ENCODE assay signal across 17 cellular contexts in genomic region chr11:72724021-72724561, GRCh38. TPM values are rescaled to one million over a fixed set of nuclear protein-coding genes. Genes with fewer than 3 reads are reported as not detected.
DNase-seq lines count a peak whose midpoint lies in the region; ATAC-seq and TF ChIP-seq lines count a peak whose summit lies in the region.
"Had no signal": no experiment of that assay in that cellular context is flagged by ENCODE, and none has a peak within 500 bp of the region (broad histone marks: within the 10 kb centered on the region; RNA-seq: fewer than 3 reads in every experiment).

No MANE protein-coding gene starts in this region.

- peak overlapping the region; percentile 77 for H3K27ac Mint-ChIP-seq in CD8-positive, alpha-beta T cell
- H3K27ac Mint-ChIP-seq in activated T-helper 1 cell treated with anti-CD3 and anti-CD28 coated beads, Interleukin-12 subunit alpha, Interleukin-12 subunit beta, Interleukin-2, Interleukin-4 antibody, amounts not matched to agents 30 ng/mL and 10 ng/mL and 1 ng/mL, durations not matched to agents 14 hours and 24 hours and 36 hours = peak overlapping the region; percentile 71

- peak overlapping the region; percentile 32 for H3K4me3 Mint-ChIP-seq in CD8-positive, alpha-beta T cell
- peak overlapping the region; percentile 29 for H3K4me3 Mint-ChIP-seq in activated T-helper 1 cell treated with anti-CD3 and anti-CD28 coated beads, Interleukin-12 subunit alpha, Interleukin-12 subunit beta, Interleukin-2, Interleukin-4 antibody, amounts not matched to agents 30 ng/mL and 10 ng/mL and 1 ng/mL, durations not matched to agents 14 hours and 24 hours and 36 hours

- no peaks in the 10 kb centered on the region for H3K27me3 ChIP-seq in BLaER1 treated with 17β-estradiol and CSF1 and Interleukin-3, amounts not matched to agents 10 nM and 100 nM
- H3K27me3 ChIP-seq in CD8-positive, alpha-beta T cell (ENCODE audit: insufficient read depth, low read length) = no peaks in the 10 kb centered on the region
- H3K27me3 ChIP-seq in lower lobe of right lung (ENCODE audit: low read depth) = no peaks in the 10 kb centered on the region
- H3K27me3 ChIP-seq: cardiac muscle cell, esophagus squamous epithelium, hepatocyte, left lung, SJSA1 had no signal

- no peak for TF ChIP-seq CTCF in CD8-positive, alpha-beta T cell (IDR thresholded peaks at IDR 0.05)
- TF ChIP-seq CTCF in lower lobe of right lung (IDR thresholded peaks at IDR 0.05) = no peak

- peak overlapping the region; percentile 16 to 89 (median 57); a peak in 18 of 22 replicates for H3K9ac ChIP-seq in BLaER1 treated with 17β-estradiol and CSF1 and Interleukin-3, amounts not matched to agents 10 nM and 100 nM

- no peak for DNase-seq in CD8-positive, alpha-beta T cell
- DNase-seq in activated T-helper 1 cell treated with anti-CD3 and anti-CD28 coated beads, Interleukin-12 subunit alpha, Interleukin-12 subunit beta, Interleukin-2, Interleukin-4 antibody, amounts not matched to agents 30 ng/mL and 10 ng/mL and 1 ng/mL, durations not matched to agents 14 hours and 24 hours and 36 hours (ENCODE audit: low spot score) = no peak
- DNase-seq in lower lobe of right lung (no peak), Kasumi-1 (lab: John Stamatoyannopoulos, UW) (no peak), NCI-H1048 (lab: John Stamatoyannopoulos, UW) (no peak), HT-29 (ENCODE audit: low spot score) (no peak)
- DNase-seq: esophagus squamous epithelium, GDM1, HCEC 1CT, MM.1S had no signal

- H3K27me3 Mint-ChIP-seq in CD8-positive, alpha-beta T cell (ENCODE audit: low read depth) = no peaks in the 10 kb centered on the region
- H3K27me3 Mint-ChIP-seq in activated T-helper 1 cell treated with anti-CD3 and anti-CD28 coated beads, Interleukin-12 subunit alpha, Interleukin-12 subunit beta, Interleukin-2, Interleukin-4 antibody, amounts not matched to agents 30 ng/mL and 10 ng/mL and 1 ng/mL, durations not matched to agents 14 hours and 24 hours and 36 hours (ENCODE audit: insufficient read depth) = no peaks in the 10 kb centered on the region

- peaks cover 22 to 96% (median 32%) of the 10 kb centered on the region in 11 experiments for H4K20me1 ChIP-seq in BLaER1 treated with 17β-estradiol and CSF1 and Interleukin-3, amounts not matched to agents 10 nM and 100 nM

- H3K4me3 ChIP-seq in BLaER1 treated with 17β-estradiol and CSF1 and Interleukin-3, amounts not matched to agents 10 nM and 100 nM = no peak overlapping the region
- no peak overlapping the region for H3K4me3 ChIP-seq in CD8-positive, alpha-beta T cell (ENCODE audit: low read depth, low read length)
- H3K4me3 ChIP-seq in lower lobe of right lung = no peak overlapping the region
- H3K4me3 ChIP-seq: cardiac muscle cell, esophagus squamous epithelium, hepatocyte, left lung, SJSA1, skin epidermis had no signal

- intact Hi-C loops in CD8-positive, alpha-beta T cell (cut with DNase I, micrococcal nuclease) = no loop called here
- intact Hi-C loops in activated T-helper 1 cell treated with anti-CD3 and anti-CD28 coated beads, Interleukin-12 subunit alpha, Interleukin-12 subunit beta, Interleukin-2, Interleukin-4 antibody, amounts not matched to agents 30 ng/mL and 10 ng/mL and 1 ng/mL, durations not matched to agents 14 hours and 24 hours and 36 hours (cut with micrococcal nuclease) = loop anchor here (10.0 kb wide), 1 partner anchor 521 kb away; no protein-coding TSS in a partner anchor
- intact Hi-C loops in lower lobe of right lung (cut with DNase I) = no loop called here

- CTCF ChIA-PET in CD8-positive, alpha-beta T cell (lab: Charles Lee) = interaction anchor here (0.6 to 11.0 kb wide), 8 partner anchors 9 to 454 kb away, joined by 3 to 157 read pairs (median 6); partner anchors contain the start of gene STARD10

- peaks cover 56 to 92% (median 82%) of the 10 kb centered on the region in 10 experiments for H3K4me1 ChIP-seq in BLaER1 treated with 17β-estradiol and CSF1 and Interleukin-3, amounts not matched to agents 10 nM and 100 nM
- H3K4me1 ChIP-seq in CD8-positive, alpha-beta T cell (ENCODE audit: insufficient read depth, low read length) = peaks cover 46% of the 10 kb centered on the region
- peaks cover 75% of the 10 kb centered on the region for H3K4me1 ChIP-seq in lower lobe of right lung

- H3K4me1 Mint-ChIP-seq in CD8-positive, alpha-beta T cell (ENCODE audit: low read depth) = peaks cover 56% of the 10 kb centered on the region
- H3K4me1 Mint-ChIP-seq in activated T-helper 1 cell treated with anti-CD3 and anti-CD28 coated beads, Interleukin-12 subunit alpha, Interleukin-12 subunit beta, Interleukin-2, Interleukin-4 antibody, amounts not matched to agents 30 ng/mL and 10 ng/mL and 1 ng/mL, durations not matched to agents 14 hours and 24 hours and 36 hours (ENCODE audit: low read depth) = peaks cover 67% of the 10 kb centered on the region

- ATAC-seq in CD8-positive, alpha-beta T cell = no peak
- ATAC-seq in lower lobe of right lung = no peak
- ATAC-seq in HG03354 (IDR thresholded peaks at IDR 0.05; ENCODE audit: poor library complexity, severe bottlenecking, unreplicated experiment) = no peak

- peaks cover 0 to 81% (median 36%) of the 10 kb centered on the region in 11 experiments; a peak in 16 of 22 replicates for H3K36me3 ChIP-seq in BLaER1 treated with 17β-estradiol and CSF1 and Interleukin-3, amounts not matched to agents 10 nM and 100 nM
- no peaks in the 10 kb centered on the region for H3K36me3 ChIP-seq in CD8-positive, alpha-beta T cell (ENCODE audit: insufficient read depth, low read length)
- H3K36me3 ChIP-seq in lower lobe of right lung = peaks cover 26% of the 10 kb centered on the region
- H3K36me3 ChIP-seq: cardiac muscle cell, SJSA1 had no signal

- H3K36me3 Mint-ChIP-seq in CD8-positive, alpha-beta T cell = peaks cover 37% of the 10 kb centered on the region
- peaks cover 16% of the 10 kb centered on the region for H3K36me3 Mint-ChIP-seq in activated T-helper 1 cell treated with anti-CD3 and anti-CD28 coated beads, Interleukin-12 subunit alpha, Interleukin-12 subunit beta, Interleukin-2, Interleukin-4 antibody, amounts not matched to agents 30 ng/mL and 10 ng/mL and 1 ng/mL, durations not matched to agents 14 hours and 24 hours and 36 hours (ENCODE audit: low read depth)

- no peaks in the 10 kb centered on the region for H3K9me3 ChIP-seq in BLaER1 treated with 17β-estradiol and CSF1 and Interleukin-3, amounts not matched to agents 10 nM and 100 nM (replicated peaks in 1 of 11)
- no peaks in the 10 kb centered on the region for H3K9me3 ChIP-seq in CD8-positive, alpha-beta T cell (ENCODE audit: low read length)
- H3K9me3 ChIP-seq in lower lobe of right lung = no peaks in the 10 kb centered on the region
- H3K9me3 ChIP-seq: esophagus squamous epithelium, left lung, SJSA1 had no signal

- peak overlapping the region in 10 of 11 experiments; percentile 39 to 90 (median 78); a peak in 18 of 22 replicates for H3K27ac ChIP-seq in BLaER1 treated with 17β-estradiol and CSF1 and Interleukin-3, amounts not matched to agents 10 nM and 100 nM
- no peak overlapping the region for H3K27ac ChIP-seq in CD8-positive, alpha-beta T cell (ENCODE audit: low read depth, low read length)
- peak overlapping the region; percentile 36 for H3K27ac ChIP-seq in lower lobe of right lung
- H3K27ac ChIP-seq: cardiac muscle cell, hepatocyte, SJSA1 had no signal

- POLR2A ChIA-PET in CD8-positive, alpha-beta T cell (lab: Charles Lee) = interaction anchor here (0.9 to 1.1 kb wide), 2 partner anchors 90 to 419 kb away, joined by 3 read pairs; partner anchors contain the start of gene ATG16L2

- peak overlapping the region in 5 of 11 experiments; percentile 92 to 100 (median 98); a peak in 11 of 22 replicates for H3K4me2 ChIP-seq in BLaER1 treated with 17β-estradiol and CSF1 and Interleukin-3, amounts not matched to agents 10 nM and 100 nM
- H3K4me2 ChIP-seq: hepatocyte had no signal

- no peaks in the 10 kb centered on the region for H3K9me3 Mint-ChIP-seq in CD8-positive, alpha-beta T cell
- H3K9me3 Mint-ChIP-seq in activated T-helper 1 cell treated with anti-CD3 and anti-CD28 coated beads, Interleukin-12 subunit alpha, Interleukin-12 subunit beta, Interleukin-2, Interleukin-4 antibody, amounts not matched to agents 30 ng/mL and 10 ng/mL and 1 ng/mL, durations not matched to agents 14 hours and 24 hours and 36 hours = no peaks in the 10 kb centered on the region

RNA-seq across cellular contexts. Expression of gene ARAP1, which starts 28.1 kb away (rescaled TPM):
- 10 to 100 TPM; 93.5 to 95.2 TPM for total RNA-seq in CD8-positive, alpha-beta T cell
- total RNA-seq in activated T-helper 1 cell treated with anti-CD3 and anti-CD28 coated beads, Interleukin-12 subunit alpha, Interleukin-12 subunit beta, Interleukin-2, Interleukin-4 antibody, amounts not matched to agents 30 ng/mL and 10 ng/mL and 1 ng/mL, durations not matched to agents 14 hours and 24 hours and 36 hours = 78.8 and 88.6 TPM in 2 replicates
- 276 TPM for total RNA-seq in lower lobe of right lung
- 109 and 161 TPM in 2 replicates for total RNA-seq in HT-29 (2014; rRNA removed; shearing (Covaris generic))

RNA-seq across cellular contexts. Expression of gene PDE2A, which starts 49.9 kb away (rescaled TPM):
- 1 to 10 TPM; 3.8 to 4.2 TPM for total RNA-seq in CD8-positive, alpha-beta T cell
- 0.57 and 0.64 TPM in 2 replicates for total RNA-seq in activated T-helper 1 cell treated with anti-CD3 and anti-CD28 coated beads, Interleukin-12 subunit alpha, Interleukin-12 subunit beta, Interleukin-2, Interleukin-4 antibody, amounts not matched to agents 30 ng/mL and 10 ng/mL and 1 ng/mL, durations not matched to agents 14 hours and 24 hours and 36 hours
- total RNA-seq in lower lobe of right lung = 19.5 TPM
- total RNA-seq in HT-29 (2014; rRNA removed; shearing (Covaris generic)) = 0.29 and 0.79 TPM in 2 replicates
- total RNA-seq: SJSA1 had no signal
